In genomic region chr6:9539231-9539755, GRCh38 we compare ENCODE assay signal across 17 cellular contexts.
"Had no signal": no experiment of that assay in that cellular context is flagged by ENCODE, and none has a peak within 500 bp of the region (broad histone marks: within the 10 kb centered on the region; RNA-seq: fewer than 3 reads in every experiment).

No MANE protein-coding gene starts in this region.

- FAIRE-seq: endometrium had no signal

- H3K4me3 Mint-ChIP-seq: activated B cell treated with CpG ODN at 0.5 μM for 24 hours; activated naive CD8-positive, alpha-beta T cell; type B pancreatic cell had no signal

- ATAC-seq: lower lobe of right lung had no signal

- DNase-seq: activated B cell treated with CpG ODN at 0.5 μM for 24 hours; activated CD4-positive, alpha-beta T cell treated with anti-CD3 and anti-CD28 coated beads for 48 hours; activated CD8-positive, alpha-beta memory T cell treated with anti-CD3 and anti-CD28 coated beads, Interleukin-2, amount 50 U/mL, for 48 hours; activated gamma-delta T cell treated with Interleukin-2 at 50 U/mL for 16 hours; amniotic stem cell; colonic mucosa; hippocampal formation; lower lobe of right lung; midbrain; ovary; stimulated activated CD4-positive, alpha-beta T cell treated with anti-CD3 and anti-CD28 coated beads, Interleukin-4, amount 100 ng/mL, for 4 hours; stimulated activated CD8-positive, alpha-beta memory T cell treated with anti-CD3 and anti-CD28 coated beads, Interleukin-4, amount 100 ng/mL, for 48 hours; stimulated activated naive CD4-positive, alpha-beta T cell treated with Interleukin-2 at 50 U/mL for 16 hours had no signal

- H3K27me3 Mint-ChIP-seq: activated B cell treated with CpG ODN at 0.5 μM for 24 hours had no signal

- H3K9me3 Mint-ChIP-seq: activated B cell treated with CpG ODN at 0.5 μM for 24 hours had no signal

- H3K4me3 ChIP-seq: colonic mucosa, esophagus muscularis mucosa, lower lobe of right lung, ovary had no signal

- H3K36me3 Mint-ChIP-seq: activated naive CD8-positive, alpha-beta T cell had no signal

- H3K4me1 Mint-ChIP-seq: activated B cell treated with CpG ODN at 0.5 μM for 24 hours had no signal

- H3K27ac Mint-ChIP-seq: activated B cell treated with CpG ODN at 0.5 μM for 24 hours; activated naive CD8-positive, alpha-beta T cell; type B pancreatic cell had no signal
